35 cellular contexts compared by ENCODE assay signal in the genomic region with DNA sequence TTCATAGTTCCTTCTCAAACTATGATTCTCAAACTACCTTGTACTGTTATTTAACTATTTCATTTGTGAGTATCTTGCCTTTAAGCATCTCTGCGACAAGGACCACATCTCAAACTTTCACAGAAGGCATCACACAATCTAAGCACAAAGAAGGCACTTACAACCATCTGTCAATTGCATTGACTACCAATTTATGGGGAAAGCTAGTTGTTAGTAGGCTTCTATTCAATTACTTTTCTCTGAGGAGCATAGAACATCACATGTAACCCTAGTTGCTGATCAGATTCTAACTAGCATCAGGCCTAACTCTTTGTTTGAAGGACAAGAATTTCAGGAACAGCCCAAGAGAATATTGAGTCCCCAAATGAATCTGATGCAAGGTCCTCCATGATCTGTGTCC.
"Had no signal": no experiment of that assay in that cellular context is flagged by ENCODE, and none has a peak within 500 bp of the region (broad histone marks: within the 10 kb centered on the region; RNA-seq: fewer than 3 reads in every experiment).

No MANE protein-coding gene starts in this region.

- ATAC-seq: activated CD8-positive, alpha-beta T cell treated with anti-CD3 and anti-CD28 coated beads for 36 hours; activated T-cell treated with anti-CD3 and anti-CD28 coated beads, Interleukin-2, amount 50 U/mL, for 72 hours; activated T-helper 17 cell treated with anti-CD3 and anti-CD28 coated beads, Interleukin-2, amount 50 U/mL, for 72 hours; PC-3 had no signal

- H3K9ac ChIP-seq: KMS-11, SK-N-SH had no signal

- H3K27ac Mint-ChIP-seq: activated CD4-positive, alpha-beta T cell treated with anti-CD3 and anti-CD28 coated beads, Interleukin-2, amount 10 ng/mL, durations not matched to agents 24 days and 14 days; activated CD8-positive, alpha-beta T cell treated with anti-CD3 and anti-CD28 coated beads for 36 hours; activated naive CD8-positive, alpha-beta T cell treated with anti-CD3 and anti-CD28 coated beads for 36 hours; activated T-cell treated with anti-CD3 and anti-CD28 coated beads, Interleukin-2, amount 50 U/mL, for 72 hours; activated T-helper 17 cell treated with anti-CD3 and anti-CD28 coated beads, Interleukin-2, amount 50 U/mL, for 72 hours; T-helper 1 cell treated with Interleukin-12 subunit alpha and Interleukin-12 subunit beta and Interleukin-4 antibody, amounts not matched to agents 30 μg/mL and 1 μg/mL, for 36 hours; T-helper 2 cell treated with Interferon-gamma antibody and Interleukin-4, amounts not matched to agents 5 μg/mL and 100 μg/mL, for 36 hours had no signal

- H3K9me3 ChIP-seq: Peyer's patch, SJSA1, SK-N-SH had no signal

- H3K4me1 Mint-ChIP-seq: activated CD4-positive, alpha-beta T cell treated with anti-CD3 and anti-CD28 coated beads, Interleukin-2, amount 10 ng/mL, durations not matched to agents 24 days and 14 days; activated naive CD8-positive, alpha-beta T cell treated with anti-CD3 and anti-CD28 coated beads for 36 hours; activated T-helper 17 cell treated with anti-CD3 and anti-CD28 coated beads, Interleukin-2, amount 50 U/mL, for 72 hours had no signal

- H3K27ac ChIP-seq: cardiac muscle cell, KMS-11, Peyer's patch, SJSA1 had no signal

- H3K27me3 Mint-ChIP-seq: activated CD8-positive, alpha-beta T cell treated with anti-CD3 and anti-CD28 coated beads for 36 hours; activated naive CD8-positive, alpha-beta T cell treated with anti-CD3 and anti-CD28 coated beads for 36 hours; activated T-helper 17 cell treated with anti-CD3 and anti-CD28 coated beads, Interleukin-2, amount 50 U/mL, for 72 hours had no signal

- H3K36me3 Mint-ChIP-seq: activated naive CD8-positive, alpha-beta T cell treated with anti-CD3 and anti-CD28 coated beads for 36 hours had no signal

- H3K36me3 ChIP-seq: cardiac muscle cell, Peyer's patch, SJSA1 had no signal

- H3K4me1 ChIP-seq: Peyer's patch had no signal

- H3K4me3 ChIP-seq: cardiac muscle cell, Peyer's patch, SJSA1 had no signal

- H3K4me2 ChIP-seq: KMS-11, SK-N-SH had no signal

- H3K27me3 ChIP-seq: cardiac muscle cell, Peyer's patch, SJSA1 had no signal

- FAIRE-seq: TTC549 had no signal

- H3K9me3 Mint-ChIP-seq: activated CD4-positive, alpha-beta T cell treated with anti-CD3 and anti-CD28 coated beads, Interleukin-2, amount 10 ng/mL, durations not matched to agents 24 days and 14 days; activated CD8-positive, alpha-beta T cell treated with anti-CD3 and anti-CD28 coated beads for 36 hours; activated naive CD8-positive, alpha-beta T cell treated with anti-CD3 and anti-CD28 coated beads for 36 hours; activated T-cell treated with anti-CD3 and anti-CD28 coated beads, Interleukin-2, amount 50 U/mL, for 72 hours; activated T-helper 17 cell treated with anti-CD3 and anti-CD28 coated beads, Interleukin-2, amount 50 U/mL, for 72 hours; T-helper 1 cell treated with Interleukin-12 subunit alpha and Interleukin-12 subunit beta and Interleukin-4 antibody, amounts not matched to agents 30 μg/mL and 1 μg/mL, for 36 hours; T-helper 2 cell treated with Interferon-gamma antibody and Interleukin-4, amounts not matched to agents 5 μg/mL and 100 μg/mL, for 36 hours had no signal

- DNase-seq: activated CD4-positive, alpha-beta T cell treated with anti-CD3 and anti-CD28 coated beads, Interleukin-2, amount 10 ng/mL, durations not matched to agents 24 days and 14 days; activated CD4-positive, alpha-beta T cell treated with anti-CD3 and anti-CD28 coated beads, Interleukin-2, amount 50 U/mL, for 4 hours; activated CD8-positive, alpha-beta T cell treated with anti-CD3 and anti-CD28 coated beads for 36 hours; activated effector memory CD4-positive, alpha-beta T cell treated with anti-CD3 and anti-CD28 coated beads, Interleukin-2, amount 50 U/mL, for 16 hours; activated naive CD4-positive, alpha-beta T cell; activated naive CD4-positive, alpha-beta T cell treated with anti-CD3 and anti-CD28 coated beads, Interleukin-2, amount 50 U/mL, for 16 hours; activated naive CD8-positive, alpha-beta T cell treated with anti-CD3 and anti-CD28 coated beads for 36 hours; activated T-cell treated with anti-CD3 and anti-CD28 coated beads, Interleukin-2, amount 50 U/mL, for 1 hour; activated T-cell treated with anti-CD3 and anti-CD28 coated beads, Interleukin-2, amount 50 U/mL, for 72 hours; amniotic stem cell; aorta; MM.1S; MV-4-11; NCI-H1092 treated with DMSO at 0.1 percent for 48 hours; NCI-H1417; NCI-H146; NCI-H187; NCI-H2029 treated with DMSO at 0.1 percent for 48 hours; NCI-H2107; NCI-H226; NCI-H526; NCI-H748 treated with DMSO at 0.1 percent for 48 hours; NK-92 treated with Interleukin-12 subunit alpha and Interleukin-12 subunit beta, amount 100 ng/mL, for 24 hours; PC-3; Peyer's patch; RPMI8226; SHP77 treated with DMSO at 0.1 percent for 48 hours; SK-N-SH had no signal

- H3K4me3 Mint-ChIP-seq: activated CD4-positive, alpha-beta T cell treated with anti-CD3 and anti-CD28 coated beads, Interleukin-2, amount 10 ng/mL, durations not matched to agents 24 days and 14 days; activated CD8-positive, alpha-beta T cell treated with anti-CD3 and anti-CD28 coated beads for 36 hours; activated naive CD8-positive, alpha-beta T cell treated with anti-CD3 and anti-CD28 coated beads for 36 hours; activated T-cell treated with anti-CD3 and anti-CD28 coated beads, Interleukin-2, amount 50 U/mL, for 72 hours; activated T-helper 17 cell treated with anti-CD3 and anti-CD28 coated beads, Interleukin-2, amount 50 U/mL, for 72 hours; T-helper 1 cell treated with Interleukin-12 subunit alpha and Interleukin-12 subunit beta and Interleukin-4 antibody, amounts not matched to agents 30 μg/mL and 1 μg/mL, for 36 hours; T-helper 2 cell treated with Interferon-gamma antibody and Interleukin-4, amounts not matched to agents 5 μg/mL and 100 μg/mL, for 36 hours had no signal
